10 cellular contexts compared by ENCODE assay signal in the genomic region with DNA sequence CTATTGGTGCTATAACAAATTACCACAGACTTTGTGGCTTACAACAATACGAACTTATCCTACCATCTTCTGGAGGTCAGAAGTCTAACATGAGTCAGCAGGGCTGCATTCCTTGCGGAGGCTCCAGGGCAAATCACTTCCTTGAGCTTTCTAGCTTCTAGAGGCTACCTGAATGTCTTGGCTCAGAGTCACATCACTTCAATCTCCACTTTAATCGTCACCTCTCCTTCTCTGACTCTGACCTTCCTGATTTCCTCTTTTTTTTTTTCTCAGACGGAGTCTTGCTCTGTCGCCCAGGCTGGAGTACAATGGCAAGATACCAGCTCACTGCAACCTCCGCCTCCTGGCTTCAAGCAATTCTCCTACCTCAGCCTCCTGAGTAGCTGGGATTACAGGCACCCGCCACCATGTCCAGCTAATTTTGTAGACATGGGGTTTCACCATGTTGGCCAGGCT. TPM values are rescaled to one million over a fixed set of nuclear protein-coding genes. Genes with fewer than 3 reads are reported as not detected.
DNase-seq lines count a peak whose midpoint lies in the region; ATAC-seq and TF ChIP-seq lines count a peak whose summit lies in the region.
"Had no signal": no experiment of that assay in that cellular context is flagged by ENCODE, and none has a peak within 500 bp of the region (broad histone marks: within the 10 kb centered on the region; RNA-seq: fewer than 3 reads in every experiment).

No MANE protein-coding gene starts in this region.

- no peaks in the 10 kb centered on the region for H3K27me3 ChIP-seq in liver (ENCODE audit: control insufficient read depth in 4 of 4, insufficient read depth in 4 of 4, low read length in 3 of 4)

- WGBS in liver: 83% methylated on average over 7 of the region's 7 CpGs

- peaks cover 17 to 24% of the 10 kb centered on the region in 2 donors for H3K4me1 Mint-ChIP-seq in stimulated activated naive B cell treated with anti-CD40 and anti-IgM and Interleukin-4, amounts not matched to agents 10 μg/mL and 1 μg/mL and 100 μg/mL, for 72 hours

- no peak for ATAC-seq in stimulated activated naive B cell treated with anti-CD40 and anti-IgM and Interleukin-4, amounts not matched to agents 10 μg/mL and 1 μg/mL and 100 μg/mL, for 72 hours (replicated peaks)

- peak; percentile 99 for DNase-seq in M059J (ENCODE audit: low read depth)
- DNase-seq in cardiac fibroblast (ENCODE audit: low read depth in 2 of 2): peak; percentile 73 to 86
- DNase-seq in stimulated activated naive B cell treated with anti-CD40 and anti-IgM and Interleukin-4, amounts not matched to agents 10 μg/mL and 1 μg/mL and 100 μg/mL, for 72 hours: no peak
- no peak for DNase-seq in DMS79 treated with DMSO at 0.1 percent for 48 hours (lab: John Stamatoyannopoulos, UW)
- no peak for DNase-seq in activated CD4-positive, alpha-beta T cell treated with anti-CD3 and anti-CD28 coated beads, Interleukin-2, amount 50 U/mL, for 48 hours
- no peak for DNase-seq in midbrain (lab: John Stamatoyannopoulos, UW)
- DNase-seq: activated naive CD8-positive, alpha-beta T cell treated with anti-CD3 and anti-CD28 coated beads, Interleukin-2, amount 10 ng/mL, durations not matched to agents 7 days and 5 days had no signal

- H3K27ac ChIP-seq in C4-2B: peak overlapping the region; percentile 41
- H3K27ac ChIP-seq in liver (ENCODE audit: low read depth in 1 of 2, low read length in 2 of 2): no peak overlapping the region

- H3K9me3 Mint-ChIP-seq in stimulated activated naive B cell treated with anti-CD40 and anti-IgM and Interleukin-4, amounts not matched to agents 10 μg/mL and 1 μg/mL and 100 μg/mL, for 72 hours: no peaks in the 10 kb centered on the region
- H3K9me3 Mint-ChIP-seq: activated naive CD8-positive, alpha-beta T cell treated with anti-CD3 and anti-CD28 coated beads, Interleukin-2, amount 10 ng/mL, durations not matched to agents 7 days and 5 days; T-helper 1 cell treated with Interleukin-12 subunit alpha and Interleukin-12 subunit beta and Interleukin-4 antibody, amounts not matched to agents 30 μg/mL and 1 μg/mL, for 36 hours had no signal

- TF ChIP-seq RAD21 in liver (IDR thresholded peaks at IDR 0.05): no peak

- no peaks in the 10 kb centered on the region for H3K36me3 ChIP-seq in liver (ENCODE audit: control insufficient read depth in 4 of 4, insufficient read depth in 3 of 4, low read depth in 1 of 4, low read length in 3 of 4)

- no peak overlapping the region for H3K9ac ChIP-seq in liver (ENCODE audit: low read depth in 1 of 2, low read length in 2 of 2)

- H3K4me3 ChIP-seq in cardiac fibroblast (replicated peaks in 1 of 2; ENCODE audit: low read depth in 2 of 2, low read length in 2 of 2) (no peak overlapping the region), liver (ENCODE audit: low read depth in 1 of 3, low read length in 3 of 3) (no peak overlapping the region)

- TF ChIP-seq CTCF in C4-2B (conservative IDR thresholded peaks at IDR 0.05) (no peak), cardiac fibroblast (IDR thresholded peaks at IDR 0.05; ENCODE audit: low read depth, low read length) (no peak), liver (IDR thresholded peaks at IDR 0.05; ENCODE audit: low read depth, low read length, missing input control) (no peak)

- H3K4me1 ChIP-seq in liver (ENCODE audit: control insufficient read depth in 4 of 4, insufficient read depth in 4 of 4, low read length in 3 of 4): peaks cover 0 to 3% (median 0%) of the 10 kb centered on the region in 4 donors

- no peaks in the 10 kb centered on the region for H3K9me3 ChIP-seq in liver (ENCODE audit: control insufficient read depth in 4 of 4, low read length in 3 of 4)

- no peaks in the 10 kb centered on the region for H3K27me3 Mint-ChIP-seq in stimulated activated naive B cell treated with anti-CD40 and anti-IgM and Interleukin-4, amounts not matched to agents 10 μg/mL and 1 μg/mL and 100 μg/mL, for 72 hours
- H3K27me3 Mint-ChIP-seq: activated naive CD8-positive, alpha-beta T cell treated with anti-CD3 and anti-CD28 coated beads, Interleukin-2, amount 10 ng/mL, durations not matched to agents 7 days and 5 days had no signal

- peaks cover 21 to 40% of the 10 kb centered on the region in 2 donors for H3K36me3 Mint-ChIP-seq in stimulated activated naive B cell treated with anti-CD40 and anti-IgM and Interleukin-4, amounts not matched to agents 10 μg/mL and 1 μg/mL and 100 μg/mL, for 72 hours

- no peak overlapping the region for H3K27ac Mint-ChIP-seq in stimulated activated naive B cell treated with anti-CD40 and anti-IgM and Interleukin-4, amounts not matched to agents 10 μg/mL and 1 μg/mL and 100 μg/mL, for 72 hours
- H3K27ac Mint-ChIP-seq: activated naive CD8-positive, alpha-beta T cell treated with anti-CD3 and anti-CD28 coated beads, Interleukin-2, amount 10 ng/mL, durations not matched to agents 7 days and 5 days; T-helper 1 cell treated with Interleukin-12 subunit alpha and Interleukin-12 subunit beta and Interleukin-4 antibody, amounts not matched to agents 30 μg/mL and 1 μg/mL, for 36 hours had no signal

- no peak overlapping the region for H3K4me3 Mint-ChIP-seq in stimulated activated naive B cell treated with anti-CD40 and anti-IgM and Interleukin-4, amounts not matched to agents 10 μg/mL and 1 μg/mL and 100 μg/mL, for 72 hours
- H3K4me3 Mint-ChIP-seq: activated naive CD8-positive, alpha-beta T cell treated with anti-CD3 and anti-CD28 coated beads, Interleukin-2, amount 10 ng/mL, durations not matched to agents 7 days and 5 days; T-helper 1 cell treated with Interleukin-12 subunit alpha and Interleukin-12 subunit beta and Interleukin-4 antibody, amounts not matched to agents 30 μg/mL and 1 μg/mL, for 36 hours had no signal

TF ChIP-seq in liver, 16 proteins besides CTCF, POLR2A, EP300 and RAD21:
- TF ChIP-seq NR2F2 (IDR thresholded peaks at IDR 0.05): peak; percentile 50
- no peak for TF ChIP-seq HNF4G (IDR thresholded peaks at IDR 0.05)
TF ChIP-seq in liver: peak in this region for 1.

RNA-seq across cellular contexts. Expression of a gene that starts 44.6 kb away (rescaled TPM):
- 69.8 and 82.3 TPM in 2 replicates for total RNA-seq in M059J (2014; rRNA removed; shearing (Covaris generic))
- total RNA-seq in liver: 10 to 100 TPM; 36.8 to 49.8 TPM
- polyA plus RNA-seq in liver: 10 to 100 TPM; 61.3 to 96.3 TPM

RNA-seq across cellular contexts. Expression of a gene that starts 44.9 kb away (rescaled TPM):
- total RNA-seq in M059J (2014; rRNA removed; shearing (Covaris generic)): 32.7 and 37.1 TPM in 2 replicates
- total RNA-seq in liver: 10 to 100 TPM in 1 of 2 donors, 1 to 10 TPM in 1; 6.9 to 11.0 TPM
- 10 to 100 TPM in 1 of 2 donors, 1 to 10 TPM in 1; 9.5 to 13.9 TPM for polyA plus RNA-seq in liver

Comparison
In these comparisons a context has a peak if more than half of its experiments do, and no peak if none do; other contexts are left out.
1. DNase-seq: peak in M059J (single experiment) and cardiac fibroblast (2 of 2); none in stimulated activated naive B cell treated with anti-CD40 and anti-IgM and Interleukin-4, amounts not matched to agents 10 μg/mL and 1 μg/mL and 100 μg/mL, for 72 hours (single experiment), DMS79 treated with DMSO at 0.1 percent for 48 hours (single experiment), activated CD4-positive, alpha-beta T cell treated with anti-CD3 and anti-CD28 coated beads, Interleukin-2, amount 50 U/mL, for 48 hours (0 of 2) and midbrain (single experiment).